In genomic region chr2:44759823-44760222, GRCh38 we compare ENCODE assay signal across 1 cellular context.
A peak's percentile ranks its signal among the peaks of the same experiment; 100 is the strongest.
TF ChIP-seq lines count a peak whose summit lies in the region.

No MANE protein-coding gene starts in this region.

TF ChIP-seq in HepG2, 621 proteins besides CTCF, POLR2A, EP300 and RAD21 (continued from another document and continues in another):
- TF ChIP-seq FOXP4 (CRISPR knock-in tag; IDR thresholded peaks at IDR 0.05) (no peak), HNRNPL (IDR thresholded peaks at IDR 0.05; ENCODE audit: low read depth, low read length) (no peak), FOSL2 (CRISPR knock-in tag; IDR thresholded peaks at IDR 0.05) (0 out of 2 replicates have a peak, but pooled peaks have one; percentile 27), GRHL1 (CRISPR knock-in tag; conservative IDR thresholded peaks at IDR 0.05) (no peak), ELK4 (CRISPR knock-in tag; IDR thresholded peaks at IDR 0.05; ENCODE audit: borderline replicate concordance) (no peak), ZNF672 (CRISPR knock-in tag; IDR thresholded peaks at IDR 0.05) (no peak), KLF15 (CRISPR knock-in tag; IDR thresholded peaks at IDR 0.05; ENCODE audit: borderline replicate concordance) (no peak), PAWR (CRISPR knock-in tag; IDR thresholded peaks at IDR 0.05; ENCODE audit: borderline replicate concordance) (no peak), EED (CRISPR knock-in tag; IDR thresholded peaks at IDR 0.05) (no peak), RARG (CRISPR knock-in tag; IDR thresholded peaks at IDR 0.05; ENCODE audit: low read depth) (no peak), ZNF230 (CRISPR knock-in tag; IDR thresholded peaks at IDR 0.05) (no peak), HOXA3 (CRISPR knock-in tag; IDR thresholded peaks at IDR 0.05) (0 out of 2 replicates have a peak, but pooled peaks have one; percentile 14), SIX4 (CRISPR knock-in tag; IDR thresholded peaks at IDR 0.05) (no peak), KAT7 (CRISPR knock-in tag; IDR thresholded peaks at IDR 0.05; ENCODE audit: borderline replicate concordance) (no peak), NAIF1 (CRISPR knock-in tag; IDR thresholded peaks at IDR 0.05; ENCODE audit: borderline replicate concordance) (no peak), ZNF335 (CRISPR knock-in tag; IDR thresholded peaks at IDR 0.05) (no peak), TAF15 (IDR thresholded peaks at IDR 0.05; ENCODE audit: low read depth, low read length, poor library complexity, severe bottlenecking) (no peak), ZNF557 (CRISPR knock-in tag; IDR thresholded peaks at IDR 0.05) (no peak), ZNF629 (CRISPR knock-in tag; conservative IDR thresholded peaks at IDR 0.05) (no peak), ZXDC (CRISPR knock-in tag; IDR thresholded peaks at IDR 0.05) (no peak), TMF1 (CRISPR knock-in tag; IDR thresholded peaks at IDR 0.05; ENCODE audit: low read depth) (no peak), GATAD2A (CRISPR knock-in tag; IDR thresholded peaks at IDR 0.05) (no peak), MTF1 (CRISPR knock-in tag; IDR thresholded peaks at IDR 0.05) (no peak), AGO2 (optimal IDR thresholded peaks at IDR 0.05; ENCODE audit: low read depth, low read length) (no peak), CEBPG (CRISPR knock-in tag; IDR thresholded peaks at IDR 0.05) (peak; percentile 80), JUND (CRISPR knock-in tag; IDR thresholded peaks at IDR 0.05) (no peak), ELF3 (CRISPR knock-in tag; IDR thresholded peaks at IDR 0.05) (no peak), ZNF691 (CRISPR knock-in tag; IDR thresholded peaks at IDR 0.05; ENCODE audit: borderline replicate concordance, low read depth) (no peak), FOXA3 (CRISPR knock-in tag; IDR thresholded peaks at IDR 0.05) (peak; percentile 55), ZFX (CRISPR knock-in tag; IDR thresholded peaks at IDR 0.05; ENCODE audit: low read depth) (no peak), IKZF4 (CRISPR knock-in tag; IDR thresholded peaks at IDR 0.05; ENCODE audit: borderline replicate concordance, low read depth, not compliant biosample characterization) (no peak), TGIF2 (CRISPR knock-in tag; IDR thresholded peaks at IDR 0.05) (no peak), FOXP1 (IDR thresholded peaks at IDR 0.05) (no peak), FOXP1 (CRISPR knock-in tag; IDR thresholded peaks at IDR 0.05) (0 out of 2 replicates have a peak, but pooled peaks have one; percentile 8), KLF12 (CRISPR knock-in tag; IDR thresholded peaks at IDR 0.05; ENCODE audit: borderline replicate concordance) (no peak), NCOR1 (IDR thresholded peaks at IDR 0.05; ENCODE audit: borderline replicate concordance, low read length) (no peak), DNMT3B (CRISPR knock-in tag; conservative IDR thresholded peaks at IDR 0.05) (no peak), ATF3 (CRISPR knock-in tag; IDR thresholded peaks at IDR 0.05) (no peak), SOX6 (IDR thresholded peaks at IDR 0.05) (no peak), SOX6 (CRISPR knock-in tag; IDR thresholded peaks at IDR 0.05) (0 out of 2 replicates have a peak, but pooled peaks have one; percentile 18), HOMEZ (CRISPR knock-in tag; IDR thresholded peaks at IDR 0.05; ENCODE audit: low read depth) (peak; percentile 18; the same call in 1 of the 2 replicates), USF2 (IDR thresholded peaks at IDR 0.05; ENCODE audit: low read depth, low read length) (no peak), USF2 (CRISPR knock-in tag; IDR thresholded peaks at IDR 0.05; ENCODE audit: borderline replicate concordance) (no peak), ZKSCAN1 (IDR thresholded peaks at IDR 0.05; ENCODE audit: low read length) (no peak), ZFP36L1 (CRISPR knock-in tag; IDR thresholded peaks at IDR 0.05) (no peak), JUN (CRISPR knock-in tag; IDR thresholded peaks at IDR 0.05) (no peak), ZSCAN9 (CRISPR knock-in tag; IDR thresholded peaks at IDR 0.05; ENCODE audit: borderline replicate concordance) (no peak), TEAD3 (CRISPR knock-in tag; optimal IDR thresholded peaks at IDR 0.05; ENCODE audit: borderline replicate concordance) (peak; percentile 72), SOX5 (CRISPR knock-in tag; IDR thresholded peaks at IDR 0.05; ENCODE audit: borderline replicate concordance) (no peak), ETV5 (CRISPR knock-in tag; IDR thresholded peaks at IDR 0.05; ENCODE audit: borderline replicate concordance) (no peak), ZNF772 (CRISPR knock-in tag; IDR thresholded peaks at IDR 0.05) (no peak), TCF12 (IDR thresholded peaks at IDR 0.05) (no peak), TCF12 (CRISPR knock-in tag; IDR thresholded peaks at IDR 0.05) (no peak), E2F2 (CRISPR knock-in tag; IDR thresholded peaks at IDR 0.05; ENCODE audit: borderline replicate concordance) (no peak), TBL1XR1 (IDR thresholded peaks at IDR 0.05; ENCODE audit: borderline replicate concordance, low read length, partially characterized antibody) (no peak), RXRA (CRISPR knock-in tag; IDR thresholded peaks at IDR 0.05) (no peak), ZNF782 (CRISPR knock-in tag; IDR thresholded peaks at IDR 0.05; ENCODE audit: borderline replicate concordance) (no peak), ZC3H4 (CRISPR knock-in tag; IDR thresholded peaks at IDR 0.05; ENCODE audit: borderline replicate concordance) (no peak), ZBTB14 (CRISPR knock-in tag; IDR thresholded peaks at IDR 0.05) (no peak), ZNF761 (CRISPR knock-in tag; conservative IDR thresholded peaks at IDR 0.05) (no peak)
